ENCODE assay signal across 12 cellular contexts in genomic region chr21:43702785-43703067, GRCh38. TPM values are rescaled to one million over a fixed set of nuclear protein-coding genes. Genes with fewer than 3 reads are reported as not detected.
DNase-seq lines count a peak whose midpoint lies in the region; ATAC-seq, FAIRE-seq and TF ChIP-seq lines count a peak whose summit lies in the region.
"Had no signal": no experiment of that assay in that cellular context is flagged by ENCODE, and none has a peak within 500 bp of the region (broad histone marks: within the 10 kb centered on the region; RNA-seq: fewer than 3 reads in every experiment).

No MANE protein-coding gene starts in this region.

- H2AK5ac ChIP-seq in H1 (ENCODE audit: low read depth, low read length) = no peak overlapping the region

- POLR2A ChIA-PET in H1 (lab: Charles Lee; ENCODE audit: partially characterized antibody) = interaction anchor here (0.8 to 3.3 kb wide), 6 partner anchors 8 to 814 kb away, joined by 3 to 10 read pairs (median 4); partner anchors contain the start of gene RRP1

- peak overlapping the region in 4 of 10 experiments; percentile 1 to 32 (median 14); a peak in 2 of 20 replicates for H3K4me3 ChIP-seq in BLaER1 treated with 17β-estradiol and CSF1 and Interleukin-3, amounts not matched to agents 10 nM and 100 nM
- no peak overlapping the region for H3K4me3 ChIP-seq in H1 (ENCODE audit: extremely low read depth in 1 of 4, insufficient read depth in 2 of 4, low read depth in 3 of 4, low read length in 4 of 4)

- no peaks in the 10 kb centered on the region for H3K27me3 Mint-ChIP-seq in natural killer cell treated with Interleukin-12 subunit alpha and Interleukin-12 subunit beta and Interleukin-15 and Interleukin-18, amount 100 ng/mL, for 72 hours
- no peaks in the 10 kb centered on the region for H3K27me3 Mint-ChIP-seq in glutamatergic neuron (ENCODE audit: unreplicated experiment)

- no peaks in the 10 kb centered on the region for H3K79me2 ChIP-seq in H1 (ENCODE audit: control insufficient read depth in 1 of 2, insufficient read depth in 2 of 2, low read length in 2 of 2)

- TF ChIP-seq EP300 in H1 (IDR thresholded peaks at IDR 0.05; ENCODE audit: borderline replicate concordance in 1 of 2, low read depth in 2 of 2, low read length in 2 of 2) = no peak

- no peak for TF ChIP-seq POLR2A in H1 (IDR thresholded peaks at IDR 0.05; ENCODE audit: control extremely low read depth in 1 of 2, low read depth in 2 of 2, low read length in 2 of 2)

- H3K27me3 ChIP-seq in BLaER1 treated with 17β-estradiol and CSF1 and Interleukin-3, amounts not matched to agents 10 nM and 100 nM = peaks cover 12 to 22% (median 18%) of the 10 kb centered on the region in 11 experiments
- no peaks in the 10 kb centered on the region for H3K27me3 ChIP-seq in H1 (replicated peaks in 1 of 4; ENCODE audit: control insufficient read depth in 3 of 4, extremely low read depth in 1 of 4, insufficient read depth in 3 of 4, low read length in 3 of 4)
- H3K27me3 ChIP-seq: upper lobe of left lung had no signal

- 75% methylated on average over 14 of the region's 14 CpGs; no CpG with 5 or more reads in 1 of the 2 experiments for WGBS in H1 (ENCODE audit: extremely low coverage in 1 of 2, insufficient coverage in 1 of 2, insufficient read length in 1 of 2, insufficient replicate concordance in 2 of 2, low coverage in 1 of 2, low lambda C conversion rate in 2 of 2, missing lambda C conversion rate in 1 of 2), 2 experiments

- TF ChIP-seq CTCF in H1 (IDR thresholded peaks at IDR 0.05; ENCODE audit: control extremely low read depth in 1 of 3, insufficient read depth in 1 of 3, low read depth in 1 of 3, low read length in 3 of 3) (no peak), glutamatergic neuron (IDR thresholded peaks at IDR 0.05; ENCODE audit: partially characterized antibody, unreplicated experiment) (no peak)

- H3K56ac ChIP-seq in H1 (replicated peaks; ENCODE audit: insufficient read length, low read depth, low read length) = no peak overlapping the region

- peak overlapping the region; percentile 60 to 86 (median 79) for H3K4me2 ChIP-seq in BLaER1 treated with 17β-estradiol and CSF1 and Interleukin-3, amounts not matched to agents 10 nM and 100 nM
- no peak overlapping the region for H3K4me2 ChIP-seq in H1 (ENCODE audit: insufficient read depth in 1 of 2, low read depth in 2 of 2, low read length in 2 of 2)

- H3K36me3 Mint-ChIP-seq in natural killer cell treated with Interleukin-12 subunit alpha and Interleukin-12 subunit beta and Interleukin-15 and Interleukin-18, amount 100 ng/mL, for 72 hours = no peaks in the 10 kb centered on the region
- H3K36me3 Mint-ChIP-seq in glutamatergic neuron (ENCODE audit: unreplicated experiment) = peaks cover 1% of the 10 kb centered on the region

- no peaks in the 10 kb centered on the region for H3K23me2 ChIP-seq in H1 (ENCODE audit: low read depth, low read length)

- H2BK12ac ChIP-seq in H1 (ENCODE audit: low read depth, low read length) = no peak overlapping the region

- H2BK5ac ChIP-seq in H1 (ENCODE audit: low read depth, low read length) = 0 out of 2 replicates have a peak overlapping the region, but pooled peaks have one; percentile 52

- no peak overlapping the region for H3K4ac ChIP-seq in H1 (replicated peaks; ENCODE audit: insufficient read length, low read depth, low read length)

- H3K14ac ChIP-seq in H1 (ENCODE audit: insufficient read length) = no peak overlapping the region

- peak overlapping the region in 8 of 11 experiments; percentile 3 to 67 (median 33); a peak in 12 of 22 replicates for H3K9ac ChIP-seq in BLaER1 treated with 17β-estradiol and CSF1 and Interleukin-3, amounts not matched to agents 10 nM and 100 nM
- no peak overlapping the region for H3K9ac ChIP-seq in H1 (replicated peaks in 1 of 4; ENCODE audit: extremely low read depth in 1 of 4, low read depth in 3 of 4, low read length in 3 of 4)

- DNase-seq in M059J (ENCODE audit: low read depth) (peak; percentile 49), H1 (ENCODE audit: low read depth in 1 of 2, low spot score in 2 of 2) (no peak), glutamatergic neuron (no peak), NCI-H345 (lab: John Stamatoyannopoulos, UW) (no peak), UCSD-AML1 (lab: John Stamatoyannopoulos, UW; ENCODE audit: unreplicated experiment) (no peak)
- no peak for DNase-seq in natural killer cell treated with Interleukin-12 subunit alpha and Interleukin-12 subunit beta and Interleukin-15 and Interleukin-18, amount 100 ng/mL, for 72 hours (ENCODE audit: low spot score)
- DNase-seq: GOT3, NCI-H1436 had no signal

- no peaks in the 10 kb centered on the region for H3K36me3 ChIP-seq in BLaER1 treated with 17β-estradiol and CSF1 and Interleukin-3, amounts not matched to agents 10 nM and 100 nM
- no peaks in the 10 kb centered on the region for H3K36me3 ChIP-seq in H1 (ENCODE audit: control insufficient read depth in 2 of 4, insufficient read depth in 4 of 4, low read length in 3 of 4)
- H3K36me3 ChIP-seq: upper lobe of left lung had no signal

- H2AFZ ChIP-seq in H1 (ENCODE audit: low read length) = no peak overlapping the region

- H3K4me1 ChIP-seq in BLaER1 treated with 17β-estradiol and CSF1 and Interleukin-3, amounts not matched to agents 10 nM and 100 nM = peaks cover 18 to 40% (median 30%) of the 10 kb centered on the region in 10 experiments
- H3K4me1 ChIP-seq in H1 (replicated peaks in 1 of 4; ENCODE audit: control insufficient read depth in 3 of 4, insufficient read depth in 4 of 4, low read length in 3 of 4) = peaks cover 0 to 14% (median 5%) of the 10 kb centered on the region in 4 experiments; a peak in 6 of 7 replicates

- peak overlapping the region; percentile 36 for H3K4me3 Mint-ChIP-seq in natural killer cell treated with Interleukin-12 subunit alpha and Interleukin-12 subunit beta and Interleukin-15 and Interleukin-18, amount 100 ng/mL, for 72 hours
- no peak overlapping the region for H3K4me3 Mint-ChIP-seq in glutamatergic neuron (ENCODE audit: unreplicated experiment)
- H3K4me3 Mint-ChIP-seq: activated naive CD4-positive, alpha-beta T cell treated with anti-CD3 and anti-CD28 coated beads, Interleukin-2, amount 10 ng/mL, durations not matched to agents 7 days and 5 days had no signal

- H4K8ac ChIP-seq in H1 (ENCODE audit: extremely low read depth, insufficient read depth, low read length) = no peak overlapping the region

- no peak for FAIRE-seq in H1 (lab: Jason Lieb, UNC)

- peaks cover 0 to 19% (median 5%) of the 10 kb centered on the region in 11 experiments; a peak in 7 of 22 replicates for H4K20me1 ChIP-seq in BLaER1 treated with 17β-estradiol and CSF1 and Interleukin-3, amounts not matched to agents 10 nM and 100 nM
- H4K20me1 ChIP-seq in H1 (replicated peaks in 1 of 2; ENCODE audit: control insufficient read depth in 1 of 2, insufficient read depth in 2 of 2, low read length in 2 of 2) = no peaks in the 10 kb centered on the region

- no peak overlapping the region for H2BK20ac ChIP-seq in H1 (ENCODE audit: low read length)

- no peaks in the 10 kb centered on the region for H3K79me1 ChIP-seq in H1 (ENCODE audit: low read depth, low read length)

- H3K18ac ChIP-seq in H1 (ENCODE audit: extremely low read depth, low read length) = no peak overlapping the region

- no peak for TF ChIP-seq RAD21 in H1 (IDR thresholded peaks at IDR 0.05 in 1 of 2, conservative IDR thresholded peaks at IDR 0.05 in 1 of 2; ENCODE audit: low read depth in 2 of 2, low read length in 2 of 2)

- peak overlapping the region; percentile 16; the same call in 1 of the 2 replicates for H2BK15ac ChIP-seq in H1 (ENCODE audit: low read length)

- H4K91ac ChIP-seq in H1 (replicated peaks; ENCODE audit: insufficient read length, low read length) = no peak overlapping the region

- H3K9me3 ChIP-seq in BLaER1 treated with 17β-estradiol and CSF1 and Interleukin-3, amounts not matched to agents 10 nM and 100 nM (replicated peaks in 1 of 11) = no peaks in the 10 kb centered on the region
- no peaks in the 10 kb centered on the region for H3K9me3 ChIP-seq in H1 (ENCODE audit: insufficient read depth in 2 of 2, low read depth in 1 of 2, low read length in 1 of 2)
- H3K9me3 ChIP-seq: upper lobe of left lung had no signal

- H2BK120ac ChIP-seq in H1 (replicated peaks; ENCODE audit: low read depth, low read length) = no peak overlapping the region

- no peak overlapping the region for H4K5ac ChIP-seq in H1 (ENCODE audit: insufficient read length, low read depth, low read length)

- CTCF ChIA-PET in H1 (lab: Charles Lee; ENCODE audit: partially characterized antibody) = interaction anchor here (0.8 to 1.6 kb wide), 2 partner anchors 11 to 26 kb away, joined by 3 to 5 read pairs; no protein-coding TSS in a partner anchor

- H3K9me3 Mint-ChIP-seq in natural killer cell treated with Interleukin-12 subunit alpha and Interleukin-12 subunit beta and Interleukin-15 and Interleukin-18, amount 100 ng/mL, for 72 hours = no peaks in the 10 kb centered on the region
- H3K9me3 Mint-ChIP-seq in glutamatergic neuron (ENCODE audit: unreplicated experiment) = peaks cover 3% of the 10 kb centered on the region

- no peak for ATAC-seq in natural killer cell treated with Interleukin-12 subunit alpha and Interleukin-12 subunit beta and Interleukin-15 and Interleukin-18, amount 100 ng/mL, for 72 hours
- ATAC-seq in GM18858 (IDR thresholded peaks at IDR 0.05; ENCODE audit: unreplicated experiment) = no peak

- H3K23ac ChIP-seq in H1 (ENCODE audit: insufficient read length) = no peak overlapping the region

- peak overlapping the region in 1 of 11 experiments; percentile 9; a peak in 1 of 22 replicates for H3K27ac ChIP-seq in BLaER1 treated with 17β-estradiol and CSF1 and Interleukin-3, amounts not matched to agents 10 nM and 100 nM
- no peak overlapping the region for H3K27ac ChIP-seq in H1 (ENCODE audit: low read depth, low read length)
- H3K27ac ChIP-seq: upper lobe of left lung had no signal

- no peak overlapping the region for H3K27ac Mint-ChIP-seq in natural killer cell treated with Interleukin-12 subunit alpha and Interleukin-12 subunit beta and Interleukin-15 and Interleukin-18, amount 100 ng/mL, for 72 hours
- no peak overlapping the region for H3K27ac Mint-ChIP-seq in glutamatergic neuron (ENCODE audit: unreplicated experiment)
- H3K27ac Mint-ChIP-seq: activated naive CD4-positive, alpha-beta T cell treated with anti-CD3 and anti-CD28 coated beads, Interleukin-2, amount 10 ng/mL, durations not matched to agents 7 days and 5 days had no signal

- peaks cover 9 to 10% of the 10 kb centered on the region in 2 donors for H3K4me1 Mint-ChIP-seq in natural killer cell treated with Interleukin-12 subunit alpha and Interleukin-12 subunit beta and Interleukin-15 and Interleukin-18, amount 100 ng/mL, for 72 hours (ENCODE audit: low read depth in 2 of 2)
- H3K4me1 Mint-ChIP-seq in glutamatergic neuron (ENCODE audit: low read depth, unreplicated experiment) = peaks cover 10% of the 10 kb centered on the region

RNA-seq across cellular contexts. Expression of gene PDXK, which starts 16.2 kb away (rescaled TPM):
- 138 and 149 TPM in 2 replicates for total RNA-seq in M059J (2014; rRNA removed; shearing (Covaris generic))
- total RNA-seq in H1 (2021; fragmentation: NEBNext Ultra II Directional; extraction: Animal tissue kit (Norgen Biotek cat#: 25700)) = 112 and 116 TPM in 2 replicates
- polyA plus RNA-seq in H1 (2011; rRNA removed) = 78.0 and 98.0 TPM in 2 replicates
- polyA plus RNA-seq in H1 (2011; cell fraction: cytosol; rRNA removed) = 101 TPM
- polyA plus RNA-seq in H1 (2011; cell fraction: nucleus; rRNA removed) = 89.3 TPM
- polyA plus RNA-seq in H1 (2012, experiment 1 of 2) = 67.6 to 101 TPM (median 96.1 TPM) in 4 replicates
- polyA plus RNA-seq in H1 (2012, experiment 2 of 2) = 57.4 TPM
- 51.4 TPM for polyA plus RNA-seq in H1 (2013, experiment 1 of 2)
- 46.9 TPM for polyA plus RNA-seq in H1 (2013, experiment 2 of 2)
- polyA minus RNA-seq in H1 (2011; rRNA and poly(A)+ RNA removed) = 109 and 120 TPM in 2 replicates
- 67.0 TPM for polyA minus RNA-seq in H1 (2011; cell fraction: cytosol; rRNA and poly(A)+ RNA removed)
- 33.6 TPM for polyA minus RNA-seq in H1 (2011; cell fraction: nucleus; rRNA and poly(A)+ RNA removed)
- 100 to 1,000 TPM in 1 of 2 donors, 10 to 100 TPM in 1; 98.1 to 136 TPM for total RNA-seq in natural killer cell treated with Interleukin-12 subunit alpha and Interleukin-12 subunit beta and Interleukin-15 and Interleukin-18, amount 100 ng/mL, for 72 hours
- 63.8 TPM for total RNA-seq in glutamatergic neuron (ENCODE audit: unreplicated experiment)

RNA-seq across cellular contexts. Expression of gene RRP1B, which starts 43.4 kb away (rescaled TPM):
- total RNA-seq in M059J (2014; rRNA removed; shearing (Covaris generic)) = 23.8 and 42.8 TPM in 2 replicates
- total RNA-seq in H1 (2021; fragmentation: NEBNext Ultra II Directional; extraction: Animal tissue kit (Norgen Biotek cat#: 25700)) = 96.7 and 97.3 TPM in 2 replicates
- 25.8 and 27.0 TPM in 2 replicates for polyA plus RNA-seq in H1 (2011; rRNA removed)
- 26.8 TPM for polyA plus RNA-seq in H1 (2011; cell fraction: cytosol; rRNA removed)
- 33.9 TPM for polyA plus RNA-seq in H1 (2011; cell fraction: nucleus; rRNA removed)
- 43.2 to 52.8 TPM (median 48.2 TPM) in 4 replicates for polyA plus RNA-seq in H1 (2012, experiment 1 of 2)
- 12.0 TPM for polyA plus RNA-seq in H1 (2012, experiment 2 of 2)
- polyA plus RNA-seq in H1 (2013, experiment 1 of 2) = 49.1 TPM
- polyA plus RNA-seq in H1 (2013, experiment 2 of 2) = 49.5 TPM
- 42.4 and 47.6 TPM in 2 replicates for polyA minus RNA-seq in H1 (2011; rRNA and poly(A)+ RNA removed)
- 38.3 TPM for polyA minus RNA-seq in H1 (2011; cell fraction: cytosol; rRNA and poly(A)+ RNA removed)
- polyA minus RNA-seq in H1 (2011; cell fraction: nucleus; rRNA and poly(A)+ RNA removed) = 28.8 TPM
- total RNA-seq in natural killer cell treated with Interleukin-12 subunit alpha and Interleukin-12 subunit beta and Interleukin-15 and Interleukin-18, amount 100 ng/mL, for 72 hours = 10 to 100 TPM; 38.3 to 81.8 TPM
- 41.2 TPM for total RNA-seq in glutamatergic neuron (ENCODE audit: unreplicated experiment)

RNA-seq across cellular contexts. Expression of gene HSF2BP, which starts 43.4 kb away (rescaled TPM):
- 2.0 and 4.7 TPM in 2 replicates for total RNA-seq in M059J (2014; rRNA removed; shearing (Covaris generic))
- 0.71 and 0.93 TPM in 2 replicates for total RNA-seq in H1 (2021; fragmentation: NEBNext Ultra II Directional; extraction: Animal tissue kit (Norgen Biotek cat#: 25700))
- polyA plus RNA-seq in H1 (2011; rRNA removed) = 0.51 and 0.52 TPM in 2 replicates
- 0.83 TPM for polyA plus RNA-seq in H1 (2011; cell fraction: cytosol; rRNA removed)
- 0.76 TPM for polyA plus RNA-seq in H1 (2011; cell fraction: nucleus; rRNA removed)
- polyA plus RNA-seq in H1 (2012, experiment 1 of 2) = 0.50 to 0.85 TPM (median 0.63 TPM) in 4 replicates
- 0.30 TPM for polyA plus RNA-seq in H1 (2012, experiment 2 of 2)
- 0.43 TPM for polyA plus RNA-seq in H1 (2013, experiment 1 of 2)
- polyA plus RNA-seq in H1 (2013, experiment 2 of 2) = 0.46 TPM
- polyA minus RNA-seq in H1 (2011; rRNA and poly(A)+ RNA removed) = 0.68 and 1.1 TPM in 2 replicates
- polyA minus RNA-seq in H1 (2011; cell fraction: cytosol; rRNA and poly(A)+ RNA removed) = 1.2 TPM
- 2.4 TPM for polyA minus RNA-seq in H1 (2011; cell fraction: nucleus; rRNA and poly(A)+ RNA removed)
- 1 to 10 TPM in 1 of 2 donors, under 1 TPM in 1; 0.29 to 1.2 TPM for total RNA-seq in natural killer cell treated with Interleukin-12 subunit alpha and Interleukin-12 subunit beta and Interleukin-15 and Interleukin-18, amount 100 ng/mL, for 72 hours
- 1.0 TPM for total RNA-seq in glutamatergic neuron (ENCODE audit: unreplicated experiment)

Comparison
In these comparisons a context has a peak if more than half of its experiments do, and no peak if none do; other contexts are left out.
1. H3K4me2 ChIP-seq: peak in BLaER1 treated with 17β-estradiol and CSF1 and Interleukin-3, amounts not matched to agents 10 nM and 100 nM (11 of 11); none in H1 (0 of 2).
2. H3K9ac ChIP-seq: peak in BLaER1 treated with 17β-estradiol and CSF1 and Interleukin-3, amounts not matched to agents 10 nM and 100 nM (8 of 11); none in H1 (0 of 4).